ENCODE assay signal across 16 cellular contexts in genomic region chr2:181642071-181642470, GRCh38. TPM values are rescaled to one million over a fixed set of nuclear protein-coding genes. Genes with fewer than 3 reads are reported as not detected.
DNase-seq lines count a peak whose midpoint lies in the region; FAIRE-seq and TF ChIP-seq lines count a peak whose summit lies in the region.
"Had no signal": no experiment of that assay in that cellular context is flagged by ENCODE, and none has a peak within 500 bp of the region (broad histone marks: within the 10 kb centered on the region; RNA-seq: fewer than 3 reads in every experiment).

No MANE protein-coding gene starts in this region.

- peak; percentile 20 for FAIRE-seq in keratinocyte (lab: Jason Lieb, UNC)
- FAIRE-seq: A549 had no signal

- H3K27ac ChIP-seq in SJCRH30 (no peak overlapping the region), keratinocyte (ENCODE audit: control insufficient read depth, insufficient read depth, low read length) (no peak overlapping the region)
- H3K27ac ChIP-seq: A549, C4-2B had no signal

- peaks cover 8% of the 10 kb centered on the region for H3K4me1 ChIP-seq in SJCRH30
- no peaks in the 10 kb centered on the region for H3K4me1 ChIP-seq in keratinocyte (ENCODE audit: control insufficient read depth, extremely low read depth, insufficient read depth, low read length)
- H3K4me1 ChIP-seq: A549 had no signal

- H3K36me3 ChIP-seq in SJCRH30, result no peaks in the 10 kb centered on the region
- no peaks in the 10 kb centered on the region for H3K36me3 ChIP-seq in keratinocyte (ENCODE audit: control insufficient read depth in 2 of 2, extremely low read depth in 1 of 2, insufficient read depth in 2 of 2, low read length in 2 of 2)

- H2AFZ ChIP-seq in keratinocyte (ENCODE audit: control insufficient read depth, low read length), result no peak overlapping the region
- H2AFZ ChIP-seq: GM23338 had no signal

- peaks cover 23% of the 10 kb centered on the region for H3K27me3 Mint-ChIP-seq in T-helper 2 cell treated with Interferon-gamma antibody and Interleukin-4, amounts not matched to agents 5 μg/mL and 100 μg/mL, for 36 hours (ENCODE audit: low read depth)

- dilution Hi-C loops in keratinocyte (cut with MboI; ENCODE audit: extremely low pct_ligation_motif_present, low sequenced_read_pairs), result no loop called here

- H3K27ac Mint-ChIP-seq in T-helper 2 cell treated with Interferon-gamma antibody and Interleukin-4, amounts not matched to agents 5 μg/mL and 100 μg/mL, for 36 hours, result no peak overlapping the region
- H3K27ac Mint-ChIP-seq: GM23338, HFFc6 had no signal

- H3K9me3 ChIP-seq in SJCRH30 (replicated peaks) (no peaks in the 10 kb centered on the region; the same call in 1 of the 2 replicates), keratinocyte (ENCODE audit: control insufficient read depth, low read depth, low read length) (no peaks in the 10 kb centered on the region)
- H3K9me3 ChIP-seq: A549 had no signal

- H3K4me2 ChIP-seq in keratinocyte (ENCODE audit: control insufficient read depth, extremely low read depth, insufficient read depth, low read depth, low read length), result no peak overlapping the region
- H3K4me2 ChIP-seq: A549, GM23338 had no signal

- H3K27me3 ChIP-seq in SJCRH30 (no peaks in the 10 kb centered on the region), keratinocyte (ENCODE audit: control insufficient read depth, extremely low read depth, insufficient read depth, low read length) (peaks cover 6% of the 10 kb centered on the region)

- no peaks in the 10 kb centered on the region for H3K9me1 ChIP-seq in keratinocyte (ENCODE audit: control insufficient read depth, extremely low read depth, insufficient read depth, low read length)

- peak; percentile 92 for DNase-seq in DMS 273 treated with DMSO at 0.1 percent for 48 hours (lab: John Stamatoyannopoulos, UW)
- peak; percentile 71 for DNase-seq in NCI-H2171 (lab: John Stamatoyannopoulos, UW)
- DNase-seq in SJCRH30, result peak; percentile 19 to 67
- no peak for DNase-seq in keratinocyte (ENCODE audit: low read depth, low spot score)
- no peak for DNase-seq in T-helper 2 cell treated with Interferon-gamma antibody and Interleukin-4, amounts not matched to agents 5 μg/mL and 100 μg/mL, for 36 hours (ENCODE audit: low spot score)
- DNase-seq in NCI-H2029 treated with DMSO at 0.1 percent for 48 hours (lab: John Stamatoyannopoulos, UW), result no peak
- DNase-seq in activated T-cell treated with anti-CD3 and anti-CD28 coated beads for 4 hours, result no peak
- DNase-seq: COR-L47, HFFc6, KG1, NCI-H187 treated with DMSO at 0.1 percent for 48 hours, NCI-H2227 treated with DMSO at 0.1 percent for 48 hours, SHP77 had no signal

- no peaks in the 10 kb centered on the region for H3K9me3 Mint-ChIP-seq in T-helper 2 cell treated with Interferon-gamma antibody and Interleukin-4, amounts not matched to agents 5 μg/mL and 100 μg/mL, for 36 hours
- H3K9me3 Mint-ChIP-seq: GM23338, HFFc6 had no signal

- no peak overlapping the region for H3K4me3 ChIP-seq in SJCRH30
- H3K4me3 ChIP-seq in keratinocyte (ENCODE audit: control insufficient read depth in 2 of 3, extremely low read depth in 1 of 3, insufficient read depth in 2 of 3, low read depth in 1 of 3, low read length in 3 of 3), result no peak overlapping the region
- H3K4me3 ChIP-seq: A549, GM23338 had no signal

- H3K4me3 Mint-ChIP-seq in T-helper 2 cell treated with Interferon-gamma antibody and Interleukin-4, amounts not matched to agents 5 μg/mL and 100 μg/mL, for 36 hours, result no peak overlapping the region
- H3K4me3 Mint-ChIP-seq: GM23338, HFFc6 had no signal

- no peaks in the 10 kb centered on the region for H4K20me1 ChIP-seq in keratinocyte (ENCODE audit: control insufficient read depth, extremely low read depth, insufficient read depth, low read length)

- no peaks in the 10 kb centered on the region for H3K4me1 Mint-ChIP-seq in T-helper 2 cell treated with Interferon-gamma antibody and Interleukin-4, amounts not matched to agents 5 μg/mL and 100 μg/mL, for 36 hours (ENCODE audit: low read depth)
- H3K4me1 Mint-ChIP-seq: GM23338 had no signal

- H3K36me3 Mint-ChIP-seq in T-helper 2 cell treated with Interferon-gamma antibody and Interleukin-4, amounts not matched to agents 5 μg/mL and 100 μg/mL, for 36 hours (ENCODE audit: low read depth), result no peaks in the 10 kb centered on the region

- no peak overlapping the region for H3K9ac ChIP-seq in keratinocyte (ENCODE audit: control insufficient read depth, extremely low read depth, insufficient read depth, low read length)

- H3K79me2 ChIP-seq in keratinocyte (ENCODE audit: control insufficient read depth, insufficient read depth, low read length), result no peaks in the 10 kb centered on the region

- TF ChIP-seq CTCF in keratinocyte (optimal IDR thresholded peaks at IDR 0.05 in 1 of 3, IDR thresholded peaks at IDR 0.05 in 1 of 3, conservative IDR thresholded peaks at IDR 0.05 in 1 of 3; ENCODE audit: extremely low read depth in 1 of 3, insufficient read depth in 2 of 3, low read length in 3 of 3), result no peak

RNA-seq across cellular contexts. Expression of gene CERKL, which starts 14.8 kb away (rescaled TPM):
- 0.05 TPM in 1 of 2 replicates, not detected in the other for total RNA-seq in SJCRH30 (2014; rRNA removed; shearing (Covaris generic))
- polyA plus RNA-seq in keratinocyte, result 0.03 to 0.08 TPM in 2 of 3 replicates, not detected in the other
- polyA plus RNA-seq in keratinocyte (2011; ENCODE audit: low read depth), result not detected
- 0.01 and 0.05 TPM in 2 replicates for polyA plus RNA-seq in keratinocyte (2011; cell fraction: cytosol; rRNA removed)
- not detected in 2 replicates for polyA plus RNA-seq in keratinocyte (2011; cell fraction: nucleus; rRNA removed)
- 1.4 TPM in 1 of 2 replicates, not detected in the other for polyA plus RNA-seq in keratinocyte (2012; ENCODE audit: low replicate concordance)
- 0.16 TPM in 1 of 3 replicates, not detected in the others for polyA minus RNA-seq in keratinocyte
- not detected for polyA minus RNA-seq in keratinocyte (2011; cell fraction: cytosol; rRNA and poly(A)+ RNA removed)
- not detected in 2 replicates for polyA minus RNA-seq in keratinocyte (2011; cell fraction: nucleus; rRNA and poly(A)+ RNA removed)

RNA-seq across cellular contexts. Expression of gene NEUROD1, which starts 38.2 kb away (rescaled TPM):
- not detected in 2 replicates for total RNA-seq in SJCRH30 (2014; rRNA removed; shearing (Covaris generic))
- polyA plus RNA-seq in keratinocyte, result not detected in 3 replicates
- polyA plus RNA-seq in keratinocyte (2011; ENCODE audit: low read depth), result not detected
- polyA plus RNA-seq in keratinocyte (2011; cell fraction: cytosol; rRNA removed), result not detected in 2 replicates
- not detected in 2 replicates for polyA plus RNA-seq in keratinocyte (2011; cell fraction: nucleus; rRNA removed)
- polyA plus RNA-seq in keratinocyte (2012; ENCODE audit: low replicate concordance), result not detected in 2 replicates
- not detected in 3 replicates for polyA minus RNA-seq in keratinocyte
- not detected for polyA minus RNA-seq in keratinocyte (2011; cell fraction: cytosol; rRNA and poly(A)+ RNA removed)
- polyA minus RNA-seq in keratinocyte (2011; cell fraction: nucleus; rRNA and poly(A)+ RNA removed), result not detected in 2 replicates
- total RNA-seq: GM23338, HFFc6 had no signal
- polyA plus RNA-seq: A549, GM23338 had no signal

Comparison
In these comparisons a context has a peak if more than half of its experiments do, and no peak if none do; other contexts are left out.
1. DNase-seq: peak in DMS 273 treated with DMSO at 0.1 percent for 48 hours (single experiment), NCI-H2171 (single experiment) and SJCRH30 (2 of 2); none in keratinocyte (single experiment), T-helper 2 cell treated with Interferon-gamma antibody and Interleukin-4, amounts not matched to agents 5 μg/mL and 100 μg/mL, for 36 hours (single experiment), NCI-H2029 treated with DMSO at 0.1 percent for 48 hours (single experiment) and activated T-cell treated with anti-CD3 and anti-CD28 coated beads for 4 hours (single experiment).